12 cellular contexts compared by ENCODE assay signal in genomic region chr4:169225812-169226211, GRCh38. TPM values are rescaled to one million over a fixed set of nuclear protein-coding genes. Genes with fewer than 3 reads are reported as not detected.
DNase-seq lines count a peak whose midpoint lies in the region; ATAC-seq and TF ChIP-seq lines count a peak whose summit lies in the region.
"Had no signal": no experiment of that assay in that cellular context is flagged by ENCODE, and none has a peak within 500 bp of the region (broad histone marks: within the 10 kb centered on the region; RNA-seq: fewer than 3 reads in every experiment).

No MANE protein-coding gene starts in this region.

- H3K4me1 ChIP-seq in skeletal muscle satellite cell (ENCODE audit: control insufficient read depth, insufficient read depth, low read length) = peaks cover 57% of the 10 kb centered on the region

- TF ChIP-seq CTCF in VCaP (conservative IDR thresholded peaks at IDR 0.05) = no peak

- ATAC-seq in HG03066 (IDR thresholded peaks at IDR 0.05; ENCODE audit: low read depth, unreplicated experiment) (peak; percentile 42), GM21423 (IDR thresholded peaks at IDR 0.05; ENCODE audit: unreplicated experiment) (no peak)
- ATAC-seq: left lobe of liver had no signal

- H3K4me3 ChIP-seq in skeletal muscle satellite cell (ENCODE audit: low read length) = peak overlapping the region; percentile 6
- H3K4me3 ChIP-seq: suprapubic skin had no signal

- DNase-seq in DMS53 (lab: John Stamatoyannopoulos, UW) (peak; percentile 42), DMS53 treated with DMSO at 0.1 percent for 48 hours (lab: John Stamatoyannopoulos, UW; ENCODE audit: unreplicated experiment) (no peak), cortex of kidney (lab: John Stamatoyannopoulos, UW) (no peak), NCI-H2107 (lab: John Stamatoyannopoulos, UW) (no peak)
- DNase-seq: NCI-H2029 treated with DMSO at 0.1 percent for 48 hours had no signal

- H3K4me2 ChIP-seq in skeletal muscle satellite cell (ENCODE audit: low read length) = peak overlapping the region; percentile 54

- no peaks in the 10 kb centered on the region for H3K9me3 ChIP-seq in skeletal muscle satellite cell (replicated peaks; ENCODE audit: low read length)
- H3K9me3 ChIP-seq: suprapubic skin had no signal

- no peak overlapping the region for H3K9ac ChIP-seq in skeletal muscle satellite cell (ENCODE audit: low read depth, low read length)

- H3K36me3 ChIP-seq in skeletal muscle satellite cell (ENCODE audit: insufficient read depth, low read length) = peaks cover 8% of the 10 kb centered on the region
- H3K36me3 ChIP-seq: suprapubic skin had no signal

- peak overlapping the region; percentile 42 for H3K27ac ChIP-seq in VCaP
- H3K27ac ChIP-seq: 22Rv1, suprapubic skin had no signal

- H3K27me3 ChIP-seq in skeletal muscle satellite cell (ENCODE audit: control insufficient read depth, insufficient read depth, low read length) = no peaks in the 10 kb centered on the region
- H3K27me3 ChIP-seq: suprapubic skin had no signal

RNA-seq across cellular contexts. Expression of gene SH3RF1, which starts 44.9 kb away (rescaled TPM):
- 14.7 and 16.6 TPM in 2 replicates for total RNA-seq in skeletal muscle satellite cell (2012; rRNA removed)
